ENCODE assay signal across 8 cellular contexts in genomic region chr19:36605101-36605838, GRCh38. TPM values are rescaled to one million over a fixed set of nuclear protein-coding genes. Genes with fewer than 3 reads are reported as not detected.
DNase-seq lines count a peak whose midpoint lies in the region; ATAC-seq, FAIRE-seq and TF ChIP-seq lines count a peak whose summit lies in the region.

ZNF382 (plus strand) TSS chr19:36605313; CDS start chr19:36609915, 4,602 bp downstream.

- H3K9me3 ChIP-seq in right cardiac atrium (ENCODE audit: control insufficient read depth, low read length), result no peaks in the 10 kb centered on the region

- ATAC-seq in HG03571 (IDR thresholded peaks at IDR 0.05; ENCODE audit: unreplicated experiment), result peak; percentile 50
- peak; percentile 97 to 98 for ATAC-seq in right cardiac atrium

- H3K27me3 ChIP-seq in right cardiac atrium (ENCODE audit: control insufficient read depth, insufficient read depth), result no peaks in the 10 kb centered on the region

- DNase-seq in AG10803 (ENCODE audit: low read depth), result peak; percentile 56
- peak; percentile 73 for DNase-seq in GM19239 (ENCODE audit: insufficient read length, low spot score)
- DNase-seq in T-helper 1 cell, result peak; percentile 73 to 87 (median 79)
- peak; percentile 56 for DNase-seq in amniotic epithelial cell (ENCODE audit: low read depth)
- DNase-seq in right cardiac atrium, result peak; percentile 86 to 94 (median 93)
- DNase-seq in pulmonary artery endothelial cell (ENCODE audit: low read depth, low spot score), result peak; percentile 20

- H3K36me3 ChIP-seq in urinary bladder (ENCODE audit: insufficient read depth), result no peaks in the 10 kb centered on the region

- TF ChIP-seq CTCF in AG10803 (conservative IDR thresholded peaks at IDR 0.05; ENCODE audit: low read length), result no peak

- H3K27ac ChIP-seq in right cardiac atrium (ENCODE audit: low read length) (peak within 1 kb of the TSS; percentile 92), urinary bladder (ENCODE audit: low read depth) (peak within 1 kb of the TSS; percentile 27)

- H3K4me3 ChIP-seq in AG10803 (ENCODE audit: low read length), result peak within 1 kb of the TSS; percentile 86
- peak within 1 kb of the TSS; percentile 91 for H3K4me3 ChIP-seq in right cardiac atrium (ENCODE audit: low read length)
- H3K4me3 ChIP-seq in urinary bladder (ENCODE audit: low read depth, low read length), result peak within 1 kb of the TSS; percentile 77

- peaks cover 1% of the 10 kb centered on the region for H3K4me1 ChIP-seq in right cardiac atrium (ENCODE audit: control insufficient read depth, insufficient read depth, low read length)
- H3K4me1 ChIP-seq in urinary bladder (ENCODE audit: insufficient read depth), result no peaks in the 10 kb centered on the region

- WGBS in right cardiac atrium, result under 1% methylated on average over 72 of the region's 72 CpGs
- under 1% methylated on average over 72 of the region's 72 CpGs for WGBS in urinary bladder

- intact Hi-C loops in right cardiac atrium (cut with DNase I), result no loop called here

- peak; percentile 80 for FAIRE-seq in GM19239 (lab: Jason Lieb, UNC)

RNA-seq across cellular contexts. Expression of gene ZNF382, which starts in this region (rescaled TPM):
- total RNA-seq in right cardiac atrium, result 10 to 100 TPM; 14.1 to 18.7 (median 16.0) TPM
- polyA plus RNA-seq in right cardiac atrium, result 3.9 TPM
- total RNA-seq in pulmonary artery endothelial cell, result 6.5 and 9.1 TPM in 2 replicates
- total RNA-seq in urinary bladder, result 30.3 TPM
- polyA plus RNA-seq in urinary bladder, result 4.2 TPM

Comparison
In these comparisons a context has a peak if more than half of its experiments do, and no peak if none do; other contexts are left out.
1. Peak in every context shown above with its lines: DNase-seq, ATAC-seq, H3K4me3 ChIP-seq and H3K27ac ChIP-seq.
2. DNase-seq: peak in every context shown above with its lines; median percentile 93 in right cardiac atrium; 79 in T-helper 1 cell; 73 in GM19239; 56 in AG10803; 56 in amniotic epithelial cell; 20 in pulmonary artery endothelial cell.